Comparison of ENCODE assay signal across 12 cellular contexts in genomic region chr15:58146734-58147133, GRCh38. TPM values are rescaled to one million over a fixed set of nuclear protein-coding genes. Genes with fewer than 3 reads are reported as not detected.
DNase-seq lines count a peak whose midpoint lies in the region; ATAC-seq, FAIRE-seq and TF ChIP-seq lines count a peak whose summit lies in the region.
"Had no signal": no experiment of that assay in that cellular context is flagged by ENCODE, and none has a peak within 500 bp of the region (broad histone marks: within the 10 kb centered on the region; RNA-seq: fewer than 3 reads in every experiment).

No MANE protein-coding gene starts in this region.

- intact Hi-C loops in K562 (cut with micrococcal nuclease) = no loop called here

- H3K27me3 Mint-ChIP-seq in activated T-helper 17 cell treated with anti-CD3 and anti-CD28 coated beads, Interleukin-2, amount 50 U/mL, for 72 hours = peaks cover 18% of the 10 kb centered on the region

- in situ Hi-C loops in K562 (cut with MboI) (no loop called here), GM13976 (cut with MboI; ENCODE audit: low sequenced_read_pairs, unreplicated experiment) (no loop called here)

- H3K9me1 ChIP-seq in K562 (ENCODE audit: control insufficient read depth, insufficient read depth, low read length) = no peaks in the 10 kb centered on the region

- H3K4me1 ChIP-seq in K562 (replicated peaks in 1 of 2; ENCODE audit: control insufficient read depth in 2 of 2, insufficient read depth in 2 of 2, low read length in 2 of 2) (peaks cover 0 to 16% of the 10 kb centered on the region in 2 experiments; a peak in 2 of 5 replicates), lung (ENCODE audit: control insufficient read depth in 2 of 2, insufficient read depth in 2 of 2, low read length in 2 of 2) (no peaks in the 10 kb centered on the region)

- no peaks in the 10 kb centered on the region for H3K36me3 Mint-ChIP-seq in activated T-helper 17 cell treated with anti-CD3 and anti-CD28 coated beads, Interleukin-2, amount 50 U/mL, for 72 hours (ENCODE audit: low read depth)
- H3K36me3 Mint-ChIP-seq: CD8-positive, alpha-beta T cell had no signal

- no peak for FAIRE-seq in K562 (lab: Jason Lieb, UNC)
- FAIRE-seq: astrocyte had no signal

- POLR2A ChIA-PET in K562 (lab: Yijun Ruan, JAX) = no interaction called here

- H4K20me1 ChIP-seq in K562 (replicated peaks; ENCODE audit: control insufficient read depth, insufficient read depth, low read length) = no peaks in the 10 kb centered on the region

- no peak for ATAC-seq in K562
- ATAC-seq in lung (ENCODE audit: insufficient read depth, low FRiP score) = peak; percentile 71
- no peak for ATAC-seq in activated T-helper 17 cell treated with anti-CD3 and anti-CD28 coated beads, Interleukin-2, amount 50 U/mL, for 72 hours (replicated peaks)
- ATAC-seq in GM18907 (IDR thresholded peaks at IDR 0.05; ENCODE audit: unreplicated experiment) = no peak
- ATAC-seq: CD8-positive, alpha-beta T cell had no signal

- no peaks in the 10 kb centered on the region for H3K79me2 ChIP-seq in K562 (ENCODE audit: control insufficient read depth, insufficient read depth, low read length)

- DNase-seq in AG10803 (ENCODE audit: low read depth) (peak; percentile 5), LoVo (ENCODE audit: low spot score) (peak; percentile 43), K562 (ENCODE audit: extremely low read depth in 1 of 4, low spot score in 3 of 4) (no peak), lung (ENCODE audit: low spot score) (peak; percentile 35), GM13976 (ENCODE audit: low spot score) (no peak)
- no peak for DNase-seq in activated T-cell treated with anti-CD3 and anti-CD28 coated beads, Interleukin-2, amount 50 U/mL, for 48 hours
- DNase-seq: CD8-positive, alpha-beta T cell; NCI-H1092 had no signal

- CTCF ChIA-PET in K562 (lab: Yijun Ruan, JAX; ENCODE audit: low intra/inter-chr PET ratio) = no interaction called here

- no peaks in the 10 kb centered on the region for H3K36me3 ChIP-seq in K562 (ENCODE audit: control insufficient read depth, insufficient read depth, low read length)
- H3K36me3 ChIP-seq in lung (ENCODE audit: control insufficient read depth in 2 of 2, insufficient read depth in 2 of 2, low read length in 2 of 2) = no peaks in the 10 kb centered on the region
- H3K36me3 ChIP-seq: SJCRH30 had no signal

- H3K9me3 ChIP-seq in K562 (replicated peaks; ENCODE audit: control insufficient read depth, insufficient read depth, low read depth, low read length) (no peaks in the 10 kb centered on the region), lung (ENCODE audit: control insufficient read depth in 2 of 2, insufficient read depth in 1 of 2, low read length in 1 of 2) (no peaks in the 10 kb centered on the region)
- H3K9me3 ChIP-seq: SJCRH30 had no signal

- no peak for TF ChIP-seq POLR2A in K562 (conservative IDR thresholded peaks at IDR 0.05)

- H3K27ac ChIP-seq in K562 (ENCODE audit: extremely low read depth, low read depth, low read length) (no peak overlapping the region), lung (ENCODE audit: low read depth in 1 of 2, low read length in 1 of 2) (peak overlapping the region in 1 of 2 donors; percentile 75)
- H3K27ac ChIP-seq: SJCRH30 had no signal

- H3K4me3 Mint-ChIP-seq in activated T-helper 17 cell treated with anti-CD3 and anti-CD28 coated beads, Interleukin-2, amount 50 U/mL, for 72 hours = no peak overlapping the region
- H3K4me3 Mint-ChIP-seq: CD8-positive, alpha-beta T cell had no signal

- no peak overlapping the region for H3K4me2 ChIP-seq in K562 (ENCODE audit: insufficient read depth, low read length)

- H3K4me1 Mint-ChIP-seq in activated T-helper 17 cell treated with anti-CD3 and anti-CD28 coated beads, Interleukin-2, amount 50 U/mL, for 72 hours = no peaks in the 10 kb centered on the region

- H3K4me3 ChIP-seq in AG10803 (ENCODE audit: low read length) = no peak overlapping the region
- no peak overlapping the region for H3K4me3 ChIP-seq in K562
- no peak overlapping the region for H3K4me3 ChIP-seq in lung
- H3K4me3 ChIP-seq: SJCRH30 had no signal

- BruUV-seq in K562 (replicated peaks; lab: Mats Ljungman, UMichigan) = no TSS peak

- TF ChIP-seq CTCF in AG10803 (conservative IDR thresholded peaks at IDR 0.05; ENCODE audit: low read length) (no peak), K562 (IDR thresholded peaks at IDR 0.05 in 2 of 3, conservative IDR thresholded peaks at IDR 0.05 in 1 of 3; ENCODE audit: insufficient read depth in 2 of 3, low read depth in 1 of 3, low read length in 3 of 3) (no peak), lung (IDR thresholded peaks at IDR 0.05; ENCODE audit: control extremely low read depth, extremely low read depth) (no peak), GM13976 (IDR thresholded peaks at IDR 0.05; ENCODE audit: borderline replicate concordance, control extremely low read depth, extremely low read depth, insufficient read depth, missing control alignments) (no peak)

- WGBS in K562 (ENCODE audit: insufficient coverage, low coverage, missing lambda C conversion rate) = 62% methylated on average over 7 of the region's 7 CpGs
- WGBS in lung, 2 donors = 49 to 56% methylated on average over 7 of the region's 7 CpGs

- no peak for TF ChIP-seq EP300 in K562 (IDR thresholded peaks at IDR 0.05; ENCODE audit: low read length)

- H3K27me3 ChIP-seq in K562 (ENCODE audit: control insufficient read depth in 2 of 2, insufficient read depth in 2 of 2, low read length in 2 of 2) (no peaks in the 10 kb centered on the region), lung (ENCODE audit: control insufficient read depth, insufficient read depth) (no peaks in the 10 kb centered on the region)
- H3K27me3 ChIP-seq: SJCRH30 had no signal

- no peak overlapping the region for H3K27ac Mint-ChIP-seq in activated T-helper 17 cell treated with anti-CD3 and anti-CD28 coated beads, Interleukin-2, amount 50 U/mL, for 72 hours
- H3K27ac Mint-ChIP-seq: CD8-positive, alpha-beta T cell had no signal

- H3K9me3 Mint-ChIP-seq in activated T-helper 17 cell treated with anti-CD3 and anti-CD28 coated beads, Interleukin-2, amount 50 U/mL, for 72 hours = no peaks in the 10 kb centered on the region
- H3K9me3 Mint-ChIP-seq: CD8-positive, alpha-beta T cell had no signal

- H3K9ac ChIP-seq in K562 (ENCODE audit: insufficient read depth in 1 of 2, low read depth in 2 of 2, low read length in 2 of 2) = no peak overlapping the region

- peak overlapping the region; percentile 70 for H2AFZ ChIP-seq in K562 (ENCODE audit: low read depth, low read length)

- no peak for TF ChIP-seq RAD21 in K562 (CRISPR knock-in tag; conservative IDR thresholded peaks at IDR 0.05 in 1 of 2, IDR thresholded peaks at IDR 0.05 in 1 of 2)

TF ChIP-seq in K562, 482 proteins besides CTCF, POLR2A, EP300 and RAD21 (continues in another document):
- peak; percentile 79 for TF ChIP-seq L3MBTL2 (IDR thresholded peaks at IDR 0.05)

RNA-seq across cellular contexts. Expression of gene AQP9, which starts 8.6 kb away (rescaled TPM):
- 0.32 and 0.81 TPM in 2 replicates for total RNA-seq in K562 (2011; cell fraction: chromatin; rRNA removed; ENCODE audit: low replicate concordance)
- total RNA-seq in K562 (2011; cell fraction: nucleolus; rRNA removed) = 0.17 and 0.39 TPM in 2 replicates
- total RNA-seq in K562 (2011; cell fraction: nucleoplasm; rRNA removed) = 0.29 TPM in 1 of 2 replicates, not detected in the other
- total RNA-seq in K562 (2014; rRNA removed) (0.05 TPM in 1 of 2 replicates, not detected in the other), K562 (2014; rRNA removed; fragmentation: Illumina TruSeq; extraction: Trizol) (0.06 TPM in 1 of 2 replicates, not detected in the other), K562 (2015; rRNA removed; fragmentation: Illumina TruSeq; extraction: Trizol) (0.07 TPM in 1 of 2 replicates, not detected in the other), K562 (2021) (0.09 TPM in 1 of 2 replicates, not detected in the other), lung (10 to 100 TPM; 12.5 to 31.3 TPM)
- polyA plus RNA-seq in K562 (2011; rRNA removed) (0.04 and 0.07 TPM in 2 replicates), K562 (2014; fragmentation: Illumina TruSeq; extraction: Trizol) (not detected in 2 replicates), K562 (2014; fragmentation: Nextera tagmentation; extraction: Ambion mirVana) (under 1 TPM in 1 of 2 experiments, not detected in 1; 0.08 TPM), K562 (2014; rRNA removed) (0.33 TPM in 1 of 2 replicates, not detected in the other), lung (100 to 1,000 TPM in 1 of 2 donors, 1 to 10 TPM in 1; 6.1 to 329 TPM)
- 0.04 TPM in 1 of 2 replicates, not detected in the other for polyA plus RNA-seq in K562 (2011; cell fraction: cytosol; rRNA removed)
- 0.20 and 0.31 TPM in 2 replicates for polyA plus RNA-seq in K562 (2011; cell fraction: nucleus; rRNA removed)
- polyA plus RNA-seq in K562 (2012) = 0.08 and 0.53 TPM in 2 replicates
- 0.12 TPM in 1 of 2 replicates, not detected in the other for polyA minus RNA-seq in K562 (2011; rRNA and poly(A)+ RNA removed)
- not detected in 2 replicates for polyA minus RNA-seq in K562 (2011; cell fraction: cytosol; rRNA and poly(A)+ RNA removed)
- polyA minus RNA-seq in K562 (2011; cell fraction: nucleus; rRNA and poly(A)+ RNA removed) = not detected in 2 replicates
- total RNA-seq in activated T-helper 17 cell treated with anti-CD3 and anti-CD28 coated beads, Interleukin-2, amount 50 U/mL, for 72 hours = not detected
- total RNA-seq: astrocyte; CD8-positive, alpha-beta T cell had no signal

Comparison
In these comparisons a context has a peak if more than half of its experiments do, and no peak if none do; other contexts are left out.
1. DNase-seq: peak in AG10803 (single experiment), LoVo (single experiment) and lung (single experiment); none in K562 (0 of 4), activated T-cell treated with anti-CD3 and anti-CD28 coated beads, Interleukin-2, amount 50 U/mL, for 48 hours (0 of 2) and GM13976 (single experiment).
2. RNA of gene AQP9, which starts 8.6 kb away (total RNA-seq): 12.5 to 31.3 TPM in lung; not detected in activated T-helper 17 cell treated with anti-CD3 and anti-CD28 coated beads, Interleukin-2, amount 50 U/mL, for 72 hours and 0.05 to 0.81 TPM in K562; every median in the first group is over 4 times any median in the second.